19 cellular contexts compared by ENCODE assay signal in the genomic region with DNA sequence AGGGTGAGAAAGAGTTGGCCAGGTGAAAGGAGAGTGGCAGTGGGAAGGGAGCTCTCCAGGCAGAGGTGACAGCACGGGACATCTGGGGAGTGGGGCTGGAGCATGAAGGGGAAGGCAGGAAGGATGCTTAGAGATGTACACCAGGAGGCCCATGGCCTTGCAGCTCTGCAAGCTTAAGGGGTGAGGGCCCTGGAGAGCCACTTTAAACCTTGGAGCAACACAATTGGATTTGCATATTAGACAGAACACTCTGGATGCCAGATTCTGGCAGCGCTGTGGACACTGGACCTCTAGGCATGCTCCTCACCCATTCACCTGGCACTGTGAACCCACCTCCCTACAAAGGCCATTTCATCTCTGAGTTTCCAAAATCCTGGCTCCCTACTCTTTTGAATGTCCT. TPM values are rescaled to one million over a fixed set of nuclear protein-coding genes. Genes with fewer than 3 reads are reported as not detected.
DNase-seq lines count a peak whose midpoint lies in the region; ATAC-seq and TF ChIP-seq lines count a peak whose summit lies in the region.
"Had no signal": no experiment of that assay in that cellular context is flagged by ENCODE, and none has a peak within 500 bp of the region (broad histone marks: within the 10 kb centered on the region; RNA-seq: fewer than 3 reads in every experiment).

No MANE protein-coding gene starts in this region.

- ATAC-seq in activated CD8-positive, alpha-beta memory T cell treated with anti-CD3 and anti-CD28 coated beads, Interleukin-2, amount 10 ng/mL, durations not matched to agents 7 days and 5 days: no peak
- ATAC-seq in HG02870 (IDR thresholded peaks at IDR 0.05; ENCODE audit: unreplicated experiment) (no peak), HG03025 (IDR thresholded peaks at IDR 0.05; ENCODE audit: low FRiP score, unreplicated experiment) (no peak), left cardiac atrium (no peak)
- ATAC-seq: CD8-positive, alpha-beta T cell; HCT116 had no signal

- TF ChIP-seq CTCF in endodermal cell (conservative IDR thresholded peaks at IDR 0.05): no peak
- TF ChIP-seq CTCF in neural crest cell (conservative IDR thresholded peaks at IDR 0.05): no peak

- WGBS in endodermal cell (ENCODE audit: insufficient coverage in 1 of 2, insufficient read length in 1 of 2), 2 experiments: 65 to 79% methylated on average over 2 of the region's 2 CpGs

- no peak overlapping the region for H3K27ac Mint-ChIP-seq in activated CD8-positive, alpha-beta memory T cell treated with anti-CD3 and anti-CD28 coated beads, Interleukin-2, amount 10 ng/mL, durations not matched to agents 7 days and 5 days
- H3K27ac Mint-ChIP-seq in endodermal cell (no peak overlapping the region), neural crest cell (ENCODE audit: unreplicated experiment) (peak overlapping the region; percentile 32)
- H3K27ac Mint-ChIP-seq: CD8-positive, alpha-beta T cell; HFFc6 had no signal

- H3K4me3 ChIP-seq in endodermal cell (ENCODE audit: low read length): no peak overlapping the region
- H3K4me3 ChIP-seq: BLaER1 treated with 17β-estradiol and CSF1 and Interleukin-3, amounts not matched to agents 10 nM and 100 nM had no signal

- H3K36me3 Mint-ChIP-seq in activated CD8-positive, alpha-beta memory T cell treated with anti-CD3 and anti-CD28 coated beads, Interleukin-2, amount 10 ng/mL, durations not matched to agents 7 days and 5 days: no peaks in the 10 kb centered on the region
- H3K36me3 Mint-ChIP-seq in endodermal cell (ENCODE audit: low read depth): no peaks in the 10 kb centered on the region
- no peaks in the 10 kb centered on the region for H3K36me3 Mint-ChIP-seq in neural crest cell (ENCODE audit: low read depth)
- H3K36me3 Mint-ChIP-seq: CD8-positive, alpha-beta T cell had no signal

- H3K27ac ChIP-seq in endodermal cell (ENCODE audit: low read depth, low read length): no peak overlapping the region
- H3K27ac ChIP-seq: BLaER1 treated with 17β-estradiol and CSF1 and Interleukin-3, amounts not matched to agents 10 nM and 100 nM; HL-60 had no signal

- no peaks in the 10 kb centered on the region for H3K36me3 ChIP-seq in endodermal cell (ENCODE audit: control insufficient read depth, insufficient read depth, low read length)
- H3K36me3 ChIP-seq: BLaER1 treated with 17β-estradiol and CSF1 and Interleukin-3, amounts not matched to agents 10 nM and 100 nM had no signal

- H3K4me1 Mint-ChIP-seq in activated CD8-positive, alpha-beta memory T cell treated with anti-CD3 and anti-CD28 coated beads, Interleukin-2, amount 10 ng/mL, durations not matched to agents 7 days and 5 days: peaks cover 20% of the 10 kb centered on the region
- peaks cover 13% of the 10 kb centered on the region for H3K4me1 Mint-ChIP-seq in endodermal cell
- peaks cover 10% of the 10 kb centered on the region for H3K4me1 Mint-ChIP-seq in neural crest cell

- no peaks in the 10 kb centered on the region for H3K9me3 ChIP-seq in endodermal cell (ENCODE audit: control insufficient read depth, low read length)
- H3K9me3 ChIP-seq: BLaER1 treated with 17β-estradiol and CSF1 and Interleukin-3, amounts not matched to agents 10 nM and 100 nM had no signal

- no peaks in the 10 kb centered on the region for H3K9me3 Mint-ChIP-seq in activated CD8-positive, alpha-beta memory T cell treated with anti-CD3 and anti-CD28 coated beads, Interleukin-2, amount 10 ng/mL, durations not matched to agents 7 days and 5 days (ENCODE audit: low read depth)
- H3K9me3 Mint-ChIP-seq in endodermal cell (no peaks in the 10 kb centered on the region), neural crest cell (no peaks in the 10 kb centered on the region)
- H3K9me3 Mint-ChIP-seq: CD8-positive, alpha-beta T cell; HFFc6 had no signal

- intact Hi-C loops in left cardiac atrium (cut with DNase I): loop anchor here in 1 of 2 donors (10.0 kb wide), 1 partner anchor 90 kb away; a partner anchor contains a TSS

- H3K9ac ChIP-seq in endodermal cell (ENCODE audit: extremely low read depth, low read length, poor library complexity, severe bottlenecking): no peak overlapping the region
- H3K9ac ChIP-seq: BLaER1 treated with 17β-estradiol and CSF1 and Interleukin-3, amounts not matched to agents 10 nM and 100 nM had no signal

- no peak overlapping the region for H3K4me3 Mint-ChIP-seq in activated CD8-positive, alpha-beta memory T cell treated with anti-CD3 and anti-CD28 coated beads, Interleukin-2, amount 10 ng/mL, durations not matched to agents 7 days and 5 days
- no peak overlapping the region for H3K4me3 Mint-ChIP-seq in endodermal cell
- no peak overlapping the region for H3K4me3 Mint-ChIP-seq in neural crest cell
- H3K4me3 Mint-ChIP-seq: CD8-positive, alpha-beta T cell; HFFc6 had no signal

- H3K27me3 Mint-ChIP-seq in activated CD8-positive, alpha-beta memory T cell treated with anti-CD3 and anti-CD28 coated beads, Interleukin-2, amount 10 ng/mL, durations not matched to agents 7 days and 5 days: peaks cover 30% of the 10 kb centered on the region
- peaks cover 61% of the 10 kb centered on the region for H3K27me3 Mint-ChIP-seq in endodermal cell (ENCODE audit: insufficient read depth)
- peaks cover 69% of the 10 kb centered on the region for H3K27me3 Mint-ChIP-seq in neural crest cell (ENCODE audit: low read depth)

- peak; percentile 35 for DNase-seq in activated CD8-positive, alpha-beta memory T cell treated with anti-CD3 and anti-CD28 coated beads, Interleukin-2, amount 50 U/mL, for 48 hours
- DNase-seq in activated CD8-positive, alpha-beta memory T cell treated with anti-CD3 and anti-CD28 coated beads, Interleukin-2, amount 10 ng/mL, durations not matched to agents 7 days and 5 days: no peak
- peak; percentile 9 for DNase-seq in endodermal cell
- no peak for DNase-seq in neural crest cell (ENCODE audit: low read depth, low spot score)
- DNase-seq in left cardiac atrium: no peak
- DNase-seq: 8988T; Calu3; CD8-positive, alpha-beta T cell; DMS79 treated with DMSO at 0.1 percent for 48 hours; GF-D8; GOT3; H7; HFFc6 had no signal

- peaks cover 21% of the 10 kb centered on the region for H3K27me3 ChIP-seq in endodermal cell (ENCODE audit: control insufficient read depth, insufficient read depth, low read length, poor library complexity, severe bottlenecking)
- H3K27me3 ChIP-seq: BLaER1 treated with 17β-estradiol and CSF1 and Interleukin-3, amounts not matched to agents 10 nM and 100 nM had no signal

- CTCF ChIA-PET in activated CD8-positive, alpha-beta memory T cell treated with anti-CD3 and anti-CD28 coated beads, Interleukin-2, amount 10 ng/mL, durations not matched to agents 7 days and 5 days (lab: Charles Lee): no interaction called here

- H3K4me1 ChIP-seq in endodermal cell (ENCODE audit: control insufficient read depth, insufficient read depth, low read length): peaks cover 4% of the 10 kb centered on the region

RNA-seq across cellular contexts. Expression of a gene that starts 3.7 kb away (rescaled TPM):
- 1 to 10 TPM; 1.3 to 2.2 TPM for total RNA-seq in activated CD8-positive, alpha-beta memory T cell treated with anti-CD3 and anti-CD28 coated beads, Interleukin-2, amount 10 ng/mL, durations not matched to agents 7 days and 5 days
- 10 to 100 TPM in 1 of 2 donors, 1 to 10 TPM in 1; 9.0 to 16.4 TPM for total RNA-seq in endodermal cell
- 5.4 TPM for polyA plus RNA-seq in endodermal cell (2013, experiment 1 of 2)
- polyA plus RNA-seq in endodermal cell (2013, experiment 2 of 2): 5.1 TPM
- total RNA-seq in neural crest cell: 4.2 and 4.8 TPM in 2 replicates
- 10 to 100 TPM; 11.1 to 13.7 TPM for total RNA-seq in left cardiac atrium
- total RNA-seq: HT1080 had no signal

RNA-seq across cellular contexts. Expression of a gene that starts 24.7 kb away (rescaled TPM):
- total RNA-seq in activated CD8-positive, alpha-beta memory T cell treated with anti-CD3 and anti-CD28 coated beads, Interleukin-2, amount 10 ng/mL, durations not matched to agents 7 days and 5 days: 10 to 100 TPM; 24.5 to 36.9 TPM
- 10 to 100 TPM; 19.3 to 28.7 TPM for total RNA-seq in endodermal cell
- polyA plus RNA-seq in endodermal cell (2013, experiment 1 of 2): 26.8 TPM
- polyA plus RNA-seq in endodermal cell (2013, experiment 2 of 2): 25.4 TPM
- total RNA-seq in neural crest cell: 65.6 and 69.5 TPM in 2 replicates
- 10 to 100 TPM; 19.6 to 21.1 TPM for total RNA-seq in left cardiac atrium

Comparison
In these comparisons a context has a peak if more than half of its experiments do, and no peak if none do; other contexts are left out.
1. DNase-seq: peak in activated CD8-positive, alpha-beta memory T cell treated with anti-CD3 and anti-CD28 coated beads, Interleukin-2, amount 50 U/mL, for 48 hours (single experiment) and endodermal cell (single experiment); none in activated CD8-positive, alpha-beta memory T cell treated with anti-CD3 and anti-CD28 coated beads, Interleukin-2, amount 10 ng/mL, durations not matched to agents 7 days and 5 days (single experiment), neural crest cell (single experiment) and left cardiac atrium (single experiment).